Comparison of ENCODE assay signal across 1 cellular context in the genomic region with DNA sequence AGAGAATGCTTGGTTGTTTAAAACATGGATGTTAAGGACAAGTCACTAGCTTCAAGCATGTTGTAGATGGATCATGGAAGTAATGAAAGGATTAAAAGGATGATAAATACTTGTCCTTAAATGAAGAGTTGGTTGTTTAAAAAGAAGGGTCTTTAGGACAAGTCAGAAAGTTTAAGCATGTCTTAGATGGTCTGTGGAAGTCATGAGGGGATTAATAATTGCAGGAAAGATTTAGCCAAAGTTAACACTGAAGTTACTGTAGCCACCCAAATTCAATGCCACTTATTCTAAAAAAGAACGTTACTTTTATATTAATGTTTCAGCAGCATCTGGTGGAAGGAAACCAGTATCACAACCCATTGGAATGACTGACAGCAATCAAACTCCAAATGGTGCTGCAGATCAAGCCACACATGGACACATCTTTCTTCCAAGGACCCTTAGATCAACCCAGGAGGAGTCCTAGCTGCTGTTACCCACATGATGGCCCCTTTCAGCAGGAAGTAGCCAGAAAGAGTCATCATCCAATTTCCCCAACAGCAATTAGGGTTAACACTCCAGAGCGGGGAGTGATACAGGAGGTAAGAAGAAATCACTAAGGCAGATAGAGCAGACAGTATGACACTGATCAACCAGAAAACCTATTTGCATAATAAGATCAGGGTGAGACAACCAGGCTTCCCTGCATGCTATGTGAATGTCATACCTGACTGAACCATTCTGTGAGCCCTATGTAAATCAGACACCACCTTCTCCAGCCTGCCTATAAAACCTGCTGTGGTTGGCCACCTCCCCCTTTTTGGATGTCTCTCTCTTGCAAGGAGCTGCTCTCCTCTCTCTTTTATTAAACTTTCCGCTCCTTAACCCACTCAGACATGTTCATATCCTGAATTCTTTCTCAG.
TF ChIP-seq lines count a peak whose summit lies in the region.

No MANE protein-coding gene starts in this region.

TF ChIP-seq in GM12878, 131 proteins besides CTCF, POLR2A, EP300 and RAD21:
- no peak for TF ChIP-seq ETV6 (conservative IDR thresholded peaks at IDR 0.05 in 1 of 2, IDR thresholded peaks at IDR 0.05 in 1 of 2; ENCODE audit: borderline replicate concordance in 1 of 2, low read depth in 1 of 2)
- TF ChIP-seq, protein P1, sequence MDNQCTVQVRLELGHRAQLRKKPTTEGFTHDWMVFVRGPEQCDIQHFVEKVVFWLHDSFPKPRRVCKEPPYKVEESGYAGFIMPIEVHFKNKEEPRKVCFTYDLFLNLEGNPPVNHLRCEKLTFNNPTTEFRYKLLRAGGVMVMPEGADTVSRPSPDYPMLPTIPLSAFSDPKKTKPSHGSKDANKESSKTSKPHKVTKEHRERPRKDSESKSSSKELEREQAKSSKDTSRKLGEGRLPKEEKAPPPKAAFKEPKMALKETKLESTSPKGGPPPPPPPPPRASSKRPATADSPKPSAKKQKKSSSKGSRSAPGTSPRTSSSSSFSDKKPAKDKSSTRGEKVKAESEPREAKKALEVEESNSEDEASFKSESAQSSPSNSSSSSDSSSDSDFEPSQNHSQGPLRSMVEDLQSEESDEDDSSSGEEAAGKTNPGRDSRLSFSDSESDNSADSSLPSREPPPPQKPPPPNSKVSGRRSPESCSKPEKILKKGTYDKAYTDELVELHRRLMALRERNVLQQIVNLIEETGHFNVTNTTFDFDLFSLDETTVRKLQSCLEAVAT (IDR thresholded peaks at IDR 0.05) = no peak
- TF ChIP-seq, protein P2, sequence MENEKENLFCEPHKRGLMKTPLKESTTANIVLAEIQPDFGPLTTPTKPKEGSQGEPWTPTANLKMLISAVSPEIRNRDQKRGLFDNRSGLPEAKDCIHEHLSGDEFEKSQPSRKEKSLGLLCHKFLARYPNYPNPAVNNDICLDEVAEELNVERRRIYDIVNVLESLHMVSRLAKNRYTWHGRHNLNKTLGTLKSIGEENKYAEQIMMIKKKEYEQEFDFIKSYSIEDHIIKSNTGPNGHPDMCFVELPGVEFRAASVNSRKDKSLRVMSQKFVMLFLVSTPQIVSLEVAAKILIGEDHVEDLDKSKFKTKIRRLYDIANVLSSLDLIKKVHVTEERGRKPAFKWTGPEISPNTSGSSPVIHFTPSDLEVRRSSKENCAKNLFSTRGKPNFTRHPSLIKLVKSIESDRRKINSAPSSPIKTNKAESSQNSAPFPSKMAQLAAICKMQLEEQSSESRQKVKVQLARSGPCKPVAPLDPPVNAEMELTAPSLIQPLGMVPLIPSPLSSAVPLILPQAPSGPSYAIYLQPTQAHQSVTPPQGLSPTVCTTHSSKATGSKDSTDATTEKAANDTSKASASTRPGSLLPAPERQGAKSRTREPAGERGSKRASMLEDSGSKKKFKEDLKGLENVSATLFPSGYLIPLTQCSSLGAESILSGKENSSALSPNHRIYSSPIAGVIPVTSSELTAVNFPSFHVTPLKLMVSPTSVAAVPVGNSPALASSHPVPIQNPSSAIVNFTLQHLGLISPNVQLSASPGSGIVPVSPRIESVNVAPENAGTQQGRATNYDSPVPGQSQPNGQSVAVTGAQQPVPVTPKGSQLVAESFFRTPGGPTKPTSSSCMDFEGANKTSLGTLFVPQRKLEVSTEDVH (IDR thresholded peaks at IDR 0.05; ENCODE audit: low read depth, partially characterized antibody) = no peak
- no peak for TF ChIP-seq NFIC (IDR thresholded peaks at IDR 0.05; ENCODE audit: low read depth, low read length)
- TF ChIP-seq RB1 (IDR thresholded peaks at IDR 0.05; ENCODE audit: borderline replicate concordance) = no peak
- no peak for TF ChIP-seq ZNF217 (IDR thresholded peaks at IDR 0.05)
- TF ChIP-seq ZBTB40 (IDR thresholded peaks at IDR 0.05; ENCODE audit: borderline replicate concordance) = no peak
- no peak for TF ChIP-seq TARDBP (IDR thresholded peaks at IDR 0.05; ENCODE audit: borderline replicate concordance)
- no peak for TF ChIP-seq SP1 (IDR thresholded peaks at IDR 0.05; ENCODE audit: low read depth, low read length)
- no peak for TF ChIP-seq CBX5 (IDR thresholded peaks at IDR 0.05; ENCODE audit: low read depth)
- no peak for TF ChIP-seq CHD2 (IDR thresholded peaks at IDR 0.05; ENCODE audit: borderline replicate concordance, low read depth, low read length)
- no peak for TF ChIP-seq NRF1 (conservative IDR thresholded peaks at IDR 0.05; ENCODE audit: low read depth, low read length)
- no peak for TF ChIP-seq SUPT20H (IDR thresholded peaks at IDR 0.05; ENCODE audit: borderline replicate concordance, control insufficient read depth, low read depth, low read length)
- no peak for TF ChIP-seq EGR1 (IDR thresholded peaks at IDR 0.05; ENCODE audit: borderline replicate concordance in 1 of 2, low read depth in 2 of 2, low read length in 2 of 2)
- TF ChIP-seq SREBF2 (IDR thresholded peaks at IDR 0.05; ENCODE audit: low read length) = no peak
- no peak for TF ChIP-seq KAT2A (conservative IDR thresholded peaks at IDR 0.05; ENCODE audit: control insufficient read depth, low read depth, low read length)
TF ChIP-seq in GM12878: peak in this region for 0.
